10 cellular contexts compared by ENCODE assay signal in genomic region chr20:41643504-41643938, GRCh38. TPM values are rescaled to one million over a fixed set of nuclear protein-coding genes. Genes with fewer than 3 reads are reported as not detected.
DNase-seq lines count a peak whose midpoint lies in the region; TF ChIP-seq lines count a peak whose summit lies in the region.
"Had no signal": no experiment of that assay in that cellular context is flagged by ENCODE, and none has a peak within 500 bp of the region (broad histone marks: within the 10 kb centered on the region; RNA-seq: fewer than 3 reads in every experiment).

No MANE protein-coding gene starts in this region.

- no peak overlapping the region for H3K4me2 ChIP-seq in mesenchymal stem cell (ENCODE audit: low read length, poor library complexity, severe bottlenecking)

- H2AFZ ChIP-seq in mesenchymal stem cell (ENCODE audit: low read depth, low read length) = no peak overlapping the region

- H3K79me1 ChIP-seq in mesenchymal stem cell (replicated peaks; ENCODE audit: low read length, poor library complexity, severe bottlenecking) = no peaks in the 10 kb centered on the region

- BruUV-seq in Caco-2 (replicated peaks; lab: Mats Ljungman, UMichigan) = no TSS peak

- intact Hi-C loops in Caco-2 (cut with micrococcal nuclease; ENCODE audit: unreplicated experiment) = no loop called here
- intact Hi-C loops in CD4-positive, alpha-beta memory T cell (cut with micrococcal nuclease) = no loop called here

- no peak overlapping the region for H2BK5ac ChIP-seq in mesenchymal stem cell (ENCODE audit: low read depth, low read length, poor library complexity, severe bottlenecking)

- DNase-seq in Caco-2 = peak; percentile 78 to 89
- DNase-seq in NCI-H1436 (lab: John Stamatoyannopoulos, UW) = peak; percentile 83
- DNase-seq in astrocyte of the cerebellum (ENCODE audit: low read depth) = peak; percentile 5
- DNase-seq in mesenchymal stem cell = peak; percentile 33
- DNase-seq in stimulated activated CD4-positive, alpha-beta T cell treated with anti-CD3 and anti-CD28 coated beads, Interleukin-12 subunit alpha, Interleukin-12 subunit beta, amount 100 ng/mL, for 4 hours = no peak
- no peak for DNase-seq in NCI-H128 (lab: John Stamatoyannopoulos, UW; ENCODE audit: unreplicated experiment)
- no peak for DNase-seq in NCI-H446 (lab: John Stamatoyannopoulos, UW)
- DNase-seq in CD4-positive, alpha-beta memory T cell = no peak

- H3K9ac ChIP-seq in mesenchymal stem cell (ENCODE audit: low read length) = peak overlapping the region; percentile 44

- no peak overlapping the region for H2BK120ac ChIP-seq in mesenchymal stem cell (ENCODE audit: low read depth, low read length)

- no peak overlapping the region for H3K18ac ChIP-seq in mesenchymal stem cell (ENCODE audit: low read depth in 1 of 2, low read length in 2 of 2)

- H3K27ac Mint-ChIP-seq in Caco-2 (ENCODE audit: unreplicated experiment) = peak overlapping the region; percentile 88
- H3K27ac Mint-ChIP-seq in CD4-positive, alpha-beta memory T cell = no peak overlapping the region
- H3K27ac Mint-ChIP-seq: activated naive CD8-positive, alpha-beta T cell; IgD-negative memory B cell had no signal

- H3K27me3 ChIP-seq in Caco-2 (replicated peaks; ENCODE audit: control insufficient read depth, insufficient read depth, low read length) (0 out of 2 replicates have a peak, but pooled peaks cover 3% of the 10 kb centered on the region), mesenchymal stem cell (ENCODE audit: control insufficient read depth in 1 of 2, insufficient read depth in 1 of 2, low read length in 2 of 2) (peaks cover 11 to 46% of the 10 kb centered on the region in 2 experiments)
- no peaks in the 10 kb centered on the region for H3K27me3 ChIP-seq in CD4-positive, alpha-beta memory T cell (ENCODE audit: insufficient read depth, low read length)

- WGBS in mesenchymal stem cell = 20% methylated on average over 3 of the region's 3 CpGs

- H2AK5ac ChIP-seq in mesenchymal stem cell (ENCODE audit: low read length, severe bottlenecking) = no peak overlapping the region

- H2BK15ac ChIP-seq in mesenchymal stem cell (ENCODE audit: low read depth, poor library complexity, severe bottlenecking) = no peak overlapping the region

- peaks cover 4% of the 10 kb centered on the region for H3K27me3 Mint-ChIP-seq in Caco-2 (ENCODE audit: insufficient read depth, unreplicated experiment)
- peaks cover 12 to 24% of the 10 kb centered on the region in 2 donors for H3K27me3 Mint-ChIP-seq in CD4-positive, alpha-beta memory T cell

- H3K4me3 ChIP-seq in Caco-2 (ENCODE audit: low read depth, low read length) = no peak overlapping the region
- no peak overlapping the region for H3K4me3 ChIP-seq in astrocyte of the cerebellum (ENCODE audit: low read depth, low read length)
- H3K4me3 ChIP-seq in mesenchymal stem cell (ENCODE audit: insufficient read depth in 1 of 2, low read depth in 1 of 2, low read length in 2 of 2) = no peak overlapping the region
- H3K4me3 ChIP-seq in CD4-positive, alpha-beta memory T cell (ENCODE audit: low read length in 2 of 2) = no peak overlapping the region

- no peak overlapping the region for H3K23ac ChIP-seq in mesenchymal stem cell (ENCODE audit: low read length in 2 of 2)

- H3K27ac ChIP-seq in mesenchymal stem cell (ENCODE audit: low read length, poor library complexity, severe bottlenecking) = no peak overlapping the region
- no peak overlapping the region for H3K27ac ChIP-seq in CD4-positive, alpha-beta memory T cell (ENCODE audit: low read depth, low read length)

- in situ Hi-C loops in astrocyte of the cerebellum (cut with HindIII; ENCODE audit: low sequenced_read_pairs) = no loop called here

- H3K4me3 Mint-ChIP-seq in Caco-2 (ENCODE audit: unreplicated experiment) = peak overlapping the region; percentile 6
- H3K4me3 Mint-ChIP-seq in CD4-positive, alpha-beta memory T cell = no peak overlapping the region
- H3K4me3 Mint-ChIP-seq: activated naive CD8-positive, alpha-beta T cell; IgD-negative memory B cell had no signal

- no peaks in the 10 kb centered on the region for H3K9me3 Mint-ChIP-seq in Caco-2 (ENCODE audit: unreplicated experiment)
- peaks cover 0 to 4% (median 0%) of the 10 kb centered on the region in 8 donors for H3K9me3 Mint-ChIP-seq in CD4-positive, alpha-beta memory T cell
- H3K9me3 Mint-ChIP-seq: IgD-negative memory B cell had no signal

- peak overlapping the region; percentile 32 for H4K91ac ChIP-seq in mesenchymal stem cell (ENCODE audit: low read length)

- H3K4me1 ChIP-seq in Caco-2 = peaks cover 17% of the 10 kb centered on the region
- no peaks in the 10 kb centered on the region for H3K4me1 ChIP-seq in mesenchymal stem cell (ENCODE audit: control insufficient read depth, insufficient read depth, low read depth, low read length)
- H3K4me1 ChIP-seq in CD4-positive, alpha-beta memory T cell (ENCODE audit: insufficient read depth, low read length) = no peaks in the 10 kb centered on the region

- no peak overlapping the region for H3K4ac ChIP-seq in mesenchymal stem cell (ENCODE audit: low read depth in 1 of 2, low read length in 2 of 2)

- no peaks in the 10 kb centered on the region for H3K36me3 Mint-ChIP-seq in Caco-2 (ENCODE audit: insufficient read depth, unreplicated experiment)
- H3K36me3 Mint-ChIP-seq in CD4-positive, alpha-beta memory T cell = no peaks in the 10 kb centered on the region
- H3K36me3 Mint-ChIP-seq: activated naive CD8-positive, alpha-beta T cell had no signal

- no peak overlapping the region for H3K14ac ChIP-seq in mesenchymal stem cell (ENCODE audit: low read length in 2 of 2)

- no peaks in the 10 kb centered on the region for H3K9me3 ChIP-seq in Caco-2
- H3K9me3 ChIP-seq in mesenchymal stem cell (ENCODE audit: control insufficient read depth, low read length) = no peaks in the 10 kb centered on the region
- no peaks in the 10 kb centered on the region for H3K9me3 ChIP-seq in CD4-positive, alpha-beta memory T cell (ENCODE audit: control insufficient read depth in 1 of 2, low read length in 2 of 2)

- POLR2A ChIA-PET in Caco-2 (lab: Charles Lee) = interaction anchor here (0.9 to 1.3 kb wide), 2 partner anchors 25 to 49 kb away, joined by 4 to 7 read pairs; partner anchors contain the start of gene CHD6
- POLR2A ChIA-PET in CD4-positive, alpha-beta memory T cell (lab: Charles Lee; ENCODE audit: partially characterized antibody) = no interaction called here

- CTCF ChIA-PET in Caco-2 (lab: Charles Lee) = interaction anchor here (0.9 to 1.2 kb wide), 2 partner anchors 17 to 25 kb away, joined by 3 read pairs; partner anchors contain the start of gene CHD6
- CTCF ChIA-PET in CD4-positive, alpha-beta memory T cell (lab: Charles Lee; ENCODE audit: partially characterized antibody) = no interaction called here

- peaks cover 15% of the 10 kb centered on the region for H3K4me1 Mint-ChIP-seq in Caco-2 (ENCODE audit: low read depth, unreplicated experiment)
- H3K4me1 Mint-ChIP-seq in CD4-positive, alpha-beta memory T cell = peaks cover 0 to 5% (median 3%) of the 10 kb centered on the region in 4 donors
- H3K4me1 Mint-ChIP-seq: IgD-negative memory B cell had no signal

- TF ChIP-seq CTCF in Caco-2 (IDR thresholded peaks at IDR 0.05; ENCODE audit: insufficient read depth in 1 of 2, low read depth in 1 of 2, low read length in 1 of 2, severe bottlenecking in 1 of 2, unreplicated experiment in 1 of 2) (no peak), astrocyte of the cerebellum (IDR thresholded peaks at IDR 0.05; ENCODE audit: low read depth, low read length, missing control alignments) (no peak)

- no peaks in the 10 kb centered on the region for H3K36me3 ChIP-seq in Caco-2 (ENCODE audit: control insufficient read depth, insufficient read depth, low read length)
- H3K36me3 ChIP-seq in mesenchymal stem cell (ENCODE audit: control insufficient read depth in 1 of 2, insufficient read depth in 2 of 2, low read depth in 1 of 2, low read length in 2 of 2) = no peaks in the 10 kb centered on the region
- H3K36me3 ChIP-seq in CD4-positive, alpha-beta memory T cell (ENCODE audit: insufficient read depth, low read length) = no peaks in the 10 kb centered on the region

- no peak overlapping the region for H2BK12ac ChIP-seq in mesenchymal stem cell (ENCODE audit: low read length in 2 of 2)

- no peak overlapping the region for H4K8ac ChIP-seq in mesenchymal stem cell (ENCODE audit: low read length)

RNA-seq across cellular contexts. Expression of gene CHD6, which starts 25.3 kb away (rescaled TPM):
- 80.5 and 88.1 TPM in 2 replicates for total RNA-seq in Caco-2 (2022)
- 14.9 TPM for polyA plus RNA-seq in mesenchymal stem cell (2013, experiment 1 of 2)
- polyA plus RNA-seq in mesenchymal stem cell (2013, experiment 2 of 2) = 14.2 TPM
- total RNA-seq in CD4-positive, alpha-beta memory T cell = 10 to 100 TPM; 93.2 to 96.8 TPM
- polyA plus RNA-seq in CD4-positive, alpha-beta memory T cell = 10 to 100 TPM; 29.2 to 62.3 TPM

Comparison
In these comparisons a context has a peak if more than half of its experiments do, and no peak if none do; other contexts are left out.
1. DNase-seq: peak in Caco-2 (2 of 2), NCI-H1436 (single experiment), astrocyte of the cerebellum (single experiment) and mesenchymal stem cell (single experiment); none in stimulated activated CD4-positive, alpha-beta T cell treated with anti-CD3 and anti-CD28 coated beads, Interleukin-12 subunit alpha, Interleukin-12 subunit beta, amount 100 ng/mL, for 4 hours (single experiment), NCI-H128 (single experiment), NCI-H446 (0 of 2) and CD4-positive, alpha-beta memory T cell (0 of 5).